Comparison of ENCODE assay signal across 9 cellular contexts in genomic region chr20:47500554-47500953, GRCh38. TPM values are rescaled to one million over a fixed set of nuclear protein-coding genes. Genes with fewer than 3 reads are reported as not detected.
DNase-seq lines count a peak whose midpoint lies in the region; ATAC-seq and TF ChIP-seq lines count a peak whose summit lies in the region.
"Had no signal": no experiment of that assay in that cellular context is flagged by ENCODE, and none has a peak within 500 bp of the region (broad histone marks: within the 10 kb centered on the region; RNA-seq: fewer than 3 reads in every experiment).

No MANE protein-coding gene starts in this region.

- peak overlapping the region; percentile 72 for H3K4me3 ChIP-seq in NT2/D1 (ENCODE audit: insufficient read length, low read depth)
- H3K4me3 ChIP-seq in endocrine pancreas (ENCODE audit: control insufficient read depth, insufficient read depth, low read length) = peak overlapping the region; percentile 74
- H3K4me3 ChIP-seq in spleen = peak overlapping the region in 2 of 8 donors; percentile 80 to 83

- DNase-seq in activated CD4-positive, alpha-beta T cell treated with anti-CD3 and anti-CD28 coated beads for 36 hours = no peak
- no peak for DNase-seq in activated CD4-positive, alpha-beta T cell treated with anti-CD3 and anti-CD28 coated beads for 1 hour
- DNase-seq in NT2/D1 (ENCODE audit: low read depth, low spot score) (no peak), spleen (no peak), COR-L47 (lab: John Stamatoyannopoulos, UW) (no peak)
- DNase-seq in central memory CD4-positive, alpha-beta T cell = no peak
- DNase-seq: NCI-H226 had no signal

- intact Hi-C loops in activated CD4-positive, alpha-beta T cell treated with anti-CD3 and anti-CD28 coated beads for 36 hours (cut with DNase I, micrococcal nuclease) = loop anchor here (5.0 to 10.0 kb wide), 5 partner anchors 112 to 1664 kb away; no protein-coding TSS in a partner anchor
- intact Hi-C loops in spleen (cut with DNase I; ENCODE audit: low total_unique reads) = loop anchor here (10.0 kb wide), 1 partner anchor 114 kb away; no protein-coding TSS in a partner anchor

- H3K27ac Mint-ChIP-seq in activated CD4-positive, alpha-beta T cell treated with anti-CD3 and anti-CD28 coated beads for 36 hours = peak overlapping the region; percentile 95

- H3K27me3 Mint-ChIP-seq in activated CD4-positive, alpha-beta T cell treated with anti-CD3 and anti-CD28 coated beads for 36 hours = no peaks in the 10 kb centered on the region

- H3K4me3 Mint-ChIP-seq in activated CD4-positive, alpha-beta T cell treated with anti-CD3 and anti-CD28 coated beads for 36 hours = peak overlapping the region; percentile 99

- no peaks in the 10 kb centered on the region for H3K4me1 ChIP-seq in NT2/D1 (ENCODE audit: insufficient read depth, insufficient read length)
- H3K4me1 ChIP-seq in endocrine pancreas (ENCODE audit: control insufficient read depth, insufficient read depth, low read length) = no peaks in the 10 kb centered on the region
- peaks cover 21 to 41% (median 37%) of the 10 kb centered on the region in 6 donors for H3K4me1 ChIP-seq in spleen

- POLR2A ChIA-PET in activated CD4-positive, alpha-beta T cell treated with anti-CD3 and anti-CD28 coated beads for 36 hours (lab: Charles Lee) = interaction anchor here (0.6 to 3.3 kb wide), 2 partner anchors 13 to 110 kb away, joined by 4 to 18 read pairs; no protein-coding TSS in a partner anchor

- no peak for TF ChIP-seq POLR2A in spleen (IDR thresholded peaks at IDR 0.05)

- peak overlapping the region in 5 of 8 donors; percentile 95 to 98 (median 95) for H3K27ac ChIP-seq in spleen

- H3K27me3 ChIP-seq in NT2/D1 (ENCODE audit: insufficient read depth, insufficient read length) (no peaks in the 10 kb centered on the region), endocrine pancreas (ENCODE audit: control insufficient read depth, insufficient read depth, low read length) (no peaks in the 10 kb centered on the region), spleen (replicated peaks in 1 of 7) (no peaks in the 10 kb centered on the region)

- ATAC-seq in activated CD4-positive, alpha-beta T cell treated with anti-CD3 and anti-CD28 coated beads for 36 hours = no peak
- no peak for ATAC-seq in HG03159 (IDR thresholded peaks at IDR 0.05; ENCODE audit: unreplicated experiment)

- no peaks in the 10 kb centered on the region for H3K9me3 Mint-ChIP-seq in activated CD4-positive, alpha-beta T cell treated with anti-CD3 and anti-CD28 coated beads for 36 hours (ENCODE audit: low read depth)

- H3K9me3 ChIP-seq in NT2/D1 (ENCODE audit: insufficient read depth, low read length) = no peaks in the 10 kb centered on the region
- H3K9me3 ChIP-seq in endocrine pancreas (ENCODE audit: control insufficient read depth, low read length) = no peaks in the 10 kb centered on the region
- H3K9me3 ChIP-seq in spleen = no peaks in the 10 kb centered on the region

- H3K36me3 Mint-ChIP-seq in activated CD4-positive, alpha-beta T cell treated with anti-CD3 and anti-CD28 coated beads for 36 hours (ENCODE audit: low read depth) = peaks cover 38% of the 10 kb centered on the region

- peaks cover 52% of the 10 kb centered on the region for H3K4me1 Mint-ChIP-seq in activated CD4-positive, alpha-beta T cell treated with anti-CD3 and anti-CD28 coated beads for 36 hours

- 65 to 76% (median 70%) methylated on average over 4 of the region's 4 CpGs for WGBS in spleen, 5 donors

- H3K9ac ChIP-seq in NT2/D1 (ENCODE audit: insufficient read length, low read depth) (no peak overlapping the region), endocrine pancreas (ENCODE audit: control insufficient read depth, insufficient read depth, low read length) (no peak overlapping the region)

- TF ChIP-seq CTCF in spleen (IDR thresholded peaks at IDR 0.05 in 8 of 11, conservative IDR thresholded peaks at IDR 0.05 in 3 of 11) = no peak

- CTCF ChIA-PET in activated CD4-positive, alpha-beta T cell treated with anti-CD3 and anti-CD28 coated beads for 36 hours (lab: Charles Lee) = interaction anchor here (1.5 to 4.6 kb wide), 4 partner anchors 11 to 116 kb away, joined by 5 to 36 read pairs (median 10); no protein-coding TSS in a partner anchor

- H3K36me3 ChIP-seq in NT2/D1 (ENCODE audit: insufficient read depth, insufficient read length, low read length) = no peaks in the 10 kb centered on the region
- no peaks in the 10 kb centered on the region for H3K36me3 ChIP-seq in endocrine pancreas (ENCODE audit: control insufficient read depth, insufficient read depth, low read length)
- H3K36me3 ChIP-seq in spleen = no peaks in the 10 kb centered on the region

RNA-seq across cellular contexts. Expression of gene NCOA3, which starts 1.1 kb away (rescaled TPM):
- total RNA-seq in activated CD4-positive, alpha-beta T cell treated with anti-CD3 and anti-CD28 coated beads for 36 hours = 10 to 100 TPM; 76.4 to 83.4 TPM
- 10 to 100 TPM; 78.6 to 93.7 (median 84.1) TPM for total RNA-seq in spleen
- 10 to 100 TPM; 12.5 to 17.4 (median 12.9) TPM for polyA plus RNA-seq in spleen
